Comparison of ENCODE assay signal across 28 cellular contexts in genomic region chr2:65598240-65598639, GRCh38.
"Had no signal": no experiment of that assay in that cellular context is flagged by ENCODE, and none has a peak within 500 bp of the region (broad histone marks: within the 10 kb centered on the region; RNA-seq: fewer than 3 reads in every experiment).

No MANE protein-coding gene starts in this region.

- H3K36me3 ChIP-seq: stomach, suprapubic skin, thoracic aorta, thyroid gland, tibial artery, tibial nerve, transverse colon, upper lobe of left lung, upper lobe of right lung, uterus, vagina had no signal

- H3K27ac ChIP-seq: stomach, suprapubic skin, testis, thoracic aorta, thyroid gland, tibial artery, tibial nerve, transverse colon, uterus, vagina had no signal

- H3K4me3 Mint-ChIP-seq: stimulated activated effector memory CD8-positive, alpha-beta T cell treated with anti-CD3 and anti-CD28 coated beads, Interleukin-12 subunit alpha, Interleukin-12 subunit beta, amount 100 ng/mL, for 72 hours; stimulated activated memory B cell treated with anti-CD40 and anti-IgM and Interleukin-4, amounts not matched to agents 10 μg/mL and 1 μg/mL and 100 μg/mL, for 72 hours; stimulated activated naive B cell treated with anti-CD40 and anti-IgM and Interleukin-4, amounts not matched to agents 10 μg/mL and 1 μg/mL and 100 μg/mL, for 72 hours; stimulated activated naive CD8-positive, alpha-beta T cell treated with anti-CD3 and anti-CD28 coated beads, Interleukin-15, amount 100 ng/mL, for 72 hours; stimulated activated naive CD8-positive, alpha-beta T cell treated with anti-CD3 and anti-CD28 coated beads, Interleukin-15, Interleukin-2, amounts not matched to agents 100 ng/mL and 50 ng/mL, for 24 hours; type B pancreatic cell had no signal

- H3K4me3 ChIP-seq: stomach, suprapubic skin, testis, thoracic aorta, thyroid gland, tibial artery, tibial nerve, transverse colon, upper lobe of left lung, upper lobe of right lung, uterus, vagina had no signal

- H3K4me1 Mint-ChIP-seq: stimulated activated effector memory CD8-positive, alpha-beta T cell treated with anti-CD3 and anti-CD28 coated beads, Interleukin-12 subunit alpha, Interleukin-12 subunit beta, amount 100 ng/mL, for 72 hours; stimulated activated naive CD8-positive, alpha-beta T cell treated with anti-CD3 and anti-CD28 coated beads, Interleukin-15, amount 100 ng/mL, for 72 hours had no signal

- H3K27me3 ChIP-seq: stomach, suprapubic skin, testis, thyroid gland, tibial artery, tibial nerve, transverse colon, upper lobe of left lung, upper lobe of right lung, uterus, vagina had no signal

- H3K9me3 ChIP-seq: suprapubic skin, testis, thyroid gland, upper lobe of left lung, upper lobe of right lung, uterus, vagina had no signal

- ATAC-seq: stimulated activated effector memory CD8-positive, alpha-beta T cell treated with anti-CD3 and anti-CD28 coated beads, Interleukin-12 subunit alpha, Interleukin-12 subunit beta, amount 100 ng/mL, for 72 hours; stimulated activated memory B cell treated with anti-CD40 and anti-IgM and Interleukin-4, amounts not matched to agents 10 μg/mL and 1 μg/mL and 100 μg/mL, for 72 hours; stimulated activated naive B cell treated with anti-CD40 and anti-IgM and Interleukin-4, amounts not matched to agents 10 μg/mL and 1 μg/mL and 100 μg/mL, for 72 hours; stimulated activated naive CD8-positive, alpha-beta T cell treated with anti-CD3 and anti-CD28 coated beads, Interleukin-15, amount 100 ng/mL, for 72 hours; stimulated activated naive CD8-positive, alpha-beta T cell treated with anti-CD3 and anti-CD28 coated beads, Interleukin-15, Interleukin-2, amounts not matched to agents 100 U/mL and 50 U/mL, for 24 hours; upper lobe of right lung had no signal

- DNase-seq: stimulated activated CD4-positive, alpha-beta T cell treated with anti-CD3 and anti-CD28 coated beads, Interleukin-2, amount 100 ng/mL, for 48 hours; stimulated activated CD4-positive, alpha-beta T cell treated with anti-CD3 and anti-CD28 coated beads, Interleukin-4, amount 100 ng/mL, for 1 hour; stimulated activated CD4-positive, alpha-beta T cell treated with anti-CD3 and anti-CD28 coated beads, Interleukin-4, amount 100 ng/mL, for 24 hours; stimulated activated CD4-positive, alpha-beta T cell treated with anti-CD3 and anti-CD28 coated beads, Interleukin-4, amount 100 ng/mL, for 4 hours; stimulated activated CD8-positive, alpha-beta memory T cell treated with anti-CD3 and anti-CD28 coated beads, Interleukin-4, amount 100 ng/mL, for 48 hours; stimulated activated naive B cell treated with anti-CD40 and anti-IgM and Interleukin-4, amounts not matched to agents 10 μg/mL and 1 μg/mL and 100 μg/mL, for 72 hours; stimulated activated naive CD4-positive, alpha-beta T cell; stimulated activated naive CD4-positive, alpha-beta T cell treated with Interleukin-2 at 50 U/mL for 16 hours; stimulated activated naive CD8-positive, alpha-beta T cell treated with anti-CD3 and anti-CD28 coated beads, Interleukin-15, amount 100 ng/mL, for 72 hours; stimulated activated naive CD8-positive, alpha-beta T cell treated with anti-CD3 and anti-CD28 coated beads, Interleukin-15, Interleukin-2, amounts not matched to agents 100 U/mL and 50 U/mL, for 24 hours; stomach; substantia nigra; testis; thyroid gland; tibial artery; transverse colon; trophoblast cell; upper lobe of left lung; upper lobe of right lung; uterus had no signal

- H3K4me1 ChIP-seq: stomach, suprapubic skin, testis, thyroid gland, tibial nerve, transverse colon, upper lobe of left lung, upper lobe of right lung, uterus, vagina had no signal

- H3K27ac Mint-ChIP-seq: stimulated activated effector memory CD8-positive, alpha-beta T cell treated with anti-CD3 and anti-CD28 coated beads, Interleukin-12 subunit alpha, Interleukin-12 subunit beta, amount 100 ng/mL, for 72 hours; stimulated activated memory B cell treated with anti-CD40 and anti-IgM and Interleukin-4, amounts not matched to agents 10 μg/mL and 1 μg/mL and 100 μg/mL, for 72 hours; stimulated activated naive B cell treated with anti-CD40 and anti-IgM and Interleukin-4, amounts not matched to agents 10 μg/mL and 1 μg/mL and 100 μg/mL, for 72 hours; stimulated activated naive CD8-positive, alpha-beta T cell treated with anti-CD3 and anti-CD28 coated beads, Interleukin-15, amount 100 ng/mL, for 72 hours; stimulated activated naive CD8-positive, alpha-beta T cell treated with anti-CD3 and anti-CD28 coated beads, Interleukin-15, Interleukin-2, amounts not matched to agents 100 ng/mL and 50 ng/mL, for 24 hours; type B pancreatic cell had no signal

- H3K27me3 Mint-ChIP-seq: stimulated activated memory B cell treated with anti-CD40 and anti-IgM and Interleukin-4, amounts not matched to agents 10 μg/mL and 1 μg/mL and 100 μg/mL, for 72 hours; stimulated activated naive B cell treated with anti-CD40 and anti-IgM and Interleukin-4, amounts not matched to agents 10 μg/mL and 1 μg/mL and 100 μg/mL, for 72 hours; stimulated activated naive CD8-positive, alpha-beta T cell treated with anti-CD3 and anti-CD28 coated beads, Interleukin-15, amount 100 ng/mL, for 72 hours; type B pancreatic cell had no signal

- H3K9me3 Mint-ChIP-seq: stimulated activated effector memory CD8-positive, alpha-beta T cell treated with anti-CD3 and anti-CD28 coated beads, Interleukin-12 subunit alpha, Interleukin-12 subunit beta, amount 100 ng/mL, for 72 hours; stimulated activated memory B cell treated with anti-CD40 and anti-IgM and Interleukin-4, amounts not matched to agents 10 μg/mL and 1 μg/mL and 100 μg/mL, for 72 hours; stimulated activated naive B cell treated with anti-CD40 and anti-IgM and Interleukin-4, amounts not matched to agents 10 μg/mL and 1 μg/mL and 100 μg/mL, for 72 hours; stimulated activated naive CD8-positive, alpha-beta T cell treated with anti-CD3 and anti-CD28 coated beads, Interleukin-15, amount 100 ng/mL, for 72 hours; stimulated activated naive CD8-positive, alpha-beta T cell treated with anti-CD3 and anti-CD28 coated beads, Interleukin-15, Interleukin-2, amounts not matched to agents 100 ng/mL and 50 ng/mL, for 24 hours; type B pancreatic cell had no signal

- H3K36me3 Mint-ChIP-seq: stimulated activated effector memory CD8-positive, alpha-beta T cell treated with anti-CD3 and anti-CD28 coated beads, Interleukin-12 subunit alpha, Interleukin-12 subunit beta, amount 100 ng/mL, for 72 hours; stimulated activated memory B cell treated with anti-CD40 and anti-IgM and Interleukin-4, amounts not matched to agents 10 μg/mL and 1 μg/mL and 100 μg/mL, for 72 hours; stimulated activated naive B cell treated with anti-CD40 and anti-IgM and Interleukin-4, amounts not matched to agents 10 μg/mL and 1 μg/mL and 100 μg/mL, for 72 hours; type B pancreatic cell had no signal
